Comparison of ENCODE assay signal across 8 cellular contexts in the genomic region with DNA sequence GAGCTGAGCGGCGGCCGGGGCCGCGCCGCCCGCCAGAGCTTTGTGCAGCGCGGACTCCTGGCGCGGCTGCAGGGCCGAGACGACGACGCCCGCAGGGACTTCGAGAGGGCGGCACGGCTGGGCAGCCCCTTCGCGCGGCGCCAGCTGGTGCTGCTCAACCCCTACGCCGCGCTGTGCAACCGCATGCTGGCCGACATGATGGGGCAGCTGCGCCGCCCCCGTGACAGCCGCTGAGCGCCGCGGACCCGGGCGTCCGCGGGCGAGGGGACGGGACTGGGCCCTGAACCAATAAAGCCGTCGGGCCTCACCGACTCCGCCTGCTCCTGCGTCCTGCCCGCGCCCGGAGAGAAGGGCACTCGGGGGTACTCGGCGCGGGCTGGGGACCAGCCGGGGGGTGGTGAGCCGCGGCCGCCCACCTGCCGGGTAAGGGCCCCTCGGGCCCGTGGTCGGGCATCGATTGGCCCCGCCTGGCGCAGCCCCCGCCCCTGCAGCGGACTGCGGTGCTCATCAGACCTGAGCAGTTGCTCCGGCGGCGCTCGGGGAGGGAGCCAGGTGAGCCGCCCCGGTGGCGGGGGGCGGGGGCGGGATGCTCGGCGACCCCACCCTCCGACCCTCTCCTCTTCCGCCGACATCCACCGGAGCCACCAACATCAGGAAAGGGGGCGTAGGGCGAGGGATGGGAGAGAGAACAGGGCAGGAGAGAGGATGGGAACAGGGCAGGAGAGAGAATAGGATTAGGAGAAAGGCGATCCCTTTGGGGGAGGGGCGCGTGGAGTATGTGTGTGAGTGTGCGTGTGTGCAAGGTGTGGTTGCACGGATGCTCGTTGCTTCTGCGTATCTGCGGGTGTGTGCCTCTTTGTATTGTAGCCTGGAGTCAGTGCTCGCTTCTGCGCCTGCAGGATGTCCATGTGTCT. TPM values are rescaled to one million over a fixed set of nuclear protein-coding genes. Genes with fewer than 3 reads are reported as not detected.
A peak's percentile ranks its signal among the peaks of the same experiment; 100 is the strongest.
DNase-seq lines count a peak whose midpoint lies in the region; ATAC-seq, FAIRE-seq and TF ChIP-seq lines count a peak whose summit lies in the region.

A gene (plus strand): TSS at position 510 of the 914 bp plus-strand sequence. CDS start 610 bp downstream, outside the sequence.

- POLR2A ChIA-PET in activated CD8-positive, alpha-beta T cell treated with anti-CD3 and anti-CD28 coated beads, Interleukin-2, amount 10 ng/mL, durations not matched to agents 7 days and 5 days (lab: Charles Lee), result interaction anchor here (0.6 to 1.3 kb wide), 2 partner anchors 89 to 95 kb away, joined by 3 to 4 read pairs; a partner anchor contains a TSS
- POLR2A ChIA-PET in H1 (lab: Charles Lee; ENCODE audit: partially characterized antibody), result interaction anchor here (1.2 to 2.1 kb wide), 5 partner anchors 9 to 115 kb away, joined by 3 to 7 read pairs (median 4); a partner anchor contains a TSS

- TF ChIP-seq EP300 in H1 (IDR thresholded peaks at IDR 0.05; ENCODE audit: borderline replicate concordance in 1 of 2, low read depth in 2 of 2, low read length in 2 of 2), result no peak

- no peak for TF ChIP-seq RAD21 in H1 (IDR thresholded peaks at IDR 0.05 in 1 of 2, conservative IDR thresholded peaks at IDR 0.05 in 1 of 2; ENCODE audit: low read depth in 2 of 2, low read length in 2 of 2)

- no peak within 1 kb of the TSS for H2BK20ac ChIP-seq in H1 (ENCODE audit: low read length)

- H4K20me1 ChIP-seq in H1 (replicated peaks in 1 of 2; ENCODE audit: control insufficient read depth in 1 of 2, insufficient read depth in 2 of 2, low read length in 2 of 2), result peaks cover 0 to 1% of the 10 kb centered on the region in 2 experiments

- peak within 1 kb of the TSS; percentile 63; the same call in 1 of the 2 replicates for H2AFZ ChIP-seq in H1 (ENCODE audit: low read length)
- H2AFZ ChIP-seq in mesenchymal stem cell (ENCODE audit: low read depth, low read length), result peak within 1 kb of the TSS; percentile 83

- TF ChIP-seq CTCF in H1 (IDR thresholded peaks at IDR 0.05; ENCODE audit: control extremely low read depth in 1 of 3, insufficient read depth in 1 of 3, low read depth in 1 of 3, low read length in 3 of 3), result no peak

- H3K36me3 ChIP-seq in H1 (ENCODE audit: control insufficient read depth in 2 of 4, insufficient read depth in 4 of 4, low read length in 3 of 4) (no peaks in the 10 kb centered on the region; a peak in 1 of 8 replicates), mesenchymal stem cell (ENCODE audit: control insufficient read depth in 1 of 2, insufficient read depth in 2 of 2, low read depth in 1 of 2, low read length in 2 of 2) (peaks cover 11 to 36% of the 10 kb centered on the region in 2 experiments)

- H2AK5ac ChIP-seq in H1 (ENCODE audit: low read depth, low read length) (no peak within 1 kb of the TSS), mesenchymal stem cell (ENCODE audit: low read length, severe bottlenecking) (no peak within 1 kb of the TSS)

- H3K27ac ChIP-seq in H1 (ENCODE audit: low read depth, low read length) (no peak within 1 kb of the TSS; the same call in 1 of the 2 replicates), mesenchymal stem cell (ENCODE audit: low read length, poor library complexity, severe bottlenecking) (no peak within 1 kb of the TSS)

- H3K27ac Mint-ChIP-seq in activated CD8-positive, alpha-beta T cell treated with anti-CD3 and anti-CD28 coated beads, Interleukin-2, amount 10 ng/mL, durations not matched to agents 7 days and 5 days, result peak within 1 kb of the TSS; percentile 78

- WGBS in H1 (ENCODE audit: extremely low coverage in 1 of 2, insufficient coverage in 1 of 2, insufficient read length in 1 of 2, insufficient replicate concordance in 2 of 2, low coverage in 1 of 2, low lambda C conversion rate in 2 of 2, missing lambda C conversion rate in 1 of 2), 2 experiments, result 2% methylated on average over 63 of the region's 94 CpGs; no CpG with 5 or more reads in 1 of the 2 experiments
- 3% methylated on average over 54 of the region's 94 CpGs for WGBS in mesenchymal stem cell

- no peaks in the 10 kb centered on the region for H3K36me3 Mint-ChIP-seq in activated CD8-positive, alpha-beta T cell treated with anti-CD3 and anti-CD28 coated beads, Interleukin-2, amount 10 ng/mL, durations not matched to agents 7 days and 5 days (ENCODE audit: low read depth)

- H3K56ac ChIP-seq in H1 (replicated peaks; ENCODE audit: insufficient read length, low read depth, low read length), result no peak within 1 kb of the TSS

- H3K4me3 ChIP-seq in GM08714 (ENCODE audit: low read length) (peak within 1 kb of the TSS; percentile 73), H1 (ENCODE audit: extremely low read depth in 1 of 4, insufficient read depth in 2 of 4, low read depth in 3 of 4, low read length in 4 of 4) (peak within 1 kb of the TSS; percentile 83 to 95 (median 94)), mesenchymal stem cell (ENCODE audit: insufficient read depth in 1 of 2, low read depth in 1 of 2, low read length in 2 of 2) (peak within 1 kb of the TSS; percentile 89 to 91)

- H3K4ac ChIP-seq in H1 (replicated peaks; ENCODE audit: insufficient read length, low read depth, low read length), result peak within 1 kb of the TSS; percentile 4
- H3K4ac ChIP-seq in mesenchymal stem cell (ENCODE audit: low read depth in 1 of 2, low read length in 2 of 2), result peak within 1 kb of the TSS; percentile 38 to 65

- CTCF ChIA-PET in activated CD8-positive, alpha-beta T cell treated with anti-CD3 and anti-CD28 coated beads, Interleukin-2, amount 10 ng/mL, durations not matched to agents 7 days and 5 days (lab: Charles Lee), result interaction anchor here (0.7 to 1.2 kb wide), 2 partner anchors 26 to 78 kb away, joined by 3 read pairs; no protein-coding TSS in a partner anchor
- CTCF ChIA-PET in H1 (lab: Charles Lee; ENCODE audit: partially characterized antibody), result interaction anchor here (1.2 kb wide), 1 partner anchor 9 kb away, joined by 3 read pairs; no protein-coding TSS in a partner anchor

- peak; percentile 34 for DNase-seq in NCI-H446 treated with DMSO at 0.1 percent for 48 hours (lab: John Stamatoyannopoulos, UW)
- peak; percentile 74 for DNase-seq in activated CD8-positive, alpha-beta T cell treated with anti-CD3 and anti-CD28 coated beads, Interleukin-2, amount 10 ng/mL, durations not matched to agents 7 days and 5 days
- peak in 1 of 2 experiments; percentile 90 for DNase-seq in H1 (ENCODE audit: low read depth in 1 of 2, low spot score in 2 of 2)
- peak; percentile 64 for DNase-seq in mesenchymal stem cell
- peak; percentile 39 for DNase-seq in stimulated activated CD8-positive, alpha-beta memory T cell treated with anti-CD3 and anti-CD28 coated beads, Interleukin-12 subunit alpha, Interleukin-12 subunit beta, amount 100 ng/mL, for 1 hour (ENCODE audit: low read depth)
- no peak for DNase-seq in mesenteric fat pad (ENCODE audit: low spot score)

- H2BK12ac ChIP-seq in H1 (ENCODE audit: low read depth, low read length) (peak within 1 kb of the TSS; percentile 60; the same call in 1 of the 2 replicates), mesenchymal stem cell (ENCODE audit: low read length in 2 of 2) (no peak within 1 kb of the TSS)

- H3K27me3 ChIP-seq in H1 (replicated peaks in 1 of 4; ENCODE audit: control insufficient read depth in 3 of 4, extremely low read depth in 1 of 4, insufficient read depth in 3 of 4, low read length in 3 of 4) (no peaks in the 10 kb centered on the region; a peak in 2 of 7 replicates), mesenchymal stem cell (ENCODE audit: control insufficient read depth in 1 of 2, insufficient read depth in 1 of 2, low read length in 2 of 2) (no peaks in the 10 kb centered on the region)

- no peaks in the 10 kb centered on the region for H3K79me2 ChIP-seq in H1 (ENCODE audit: control insufficient read depth in 1 of 2, insufficient read depth in 2 of 2, low read length in 2 of 2)

- no peak within 1 kb of the TSS; the same call in 1 of the 2 replicates for H4K8ac ChIP-seq in H1 (ENCODE audit: extremely low read depth, insufficient read depth, low read length)
- H4K8ac ChIP-seq in mesenchymal stem cell (ENCODE audit: low read length), result peak within 1 kb of the TSS; percentile 52

- H3K4me2 ChIP-seq in H1 (ENCODE audit: insufficient read depth in 1 of 2, low read depth in 2 of 2, low read length in 2 of 2) (peak within 1 kb of the TSS; percentile 72 to 97), mesenchymal stem cell (ENCODE audit: low read length, poor library complexity, severe bottlenecking) (peak within 1 kb of the TSS; percentile 93)

- no peak; a peak in 1 of 3 replicates for TF ChIP-seq POLR2A in H1 (IDR thresholded peaks at IDR 0.05; ENCODE audit: control extremely low read depth in 1 of 2, low read depth in 2 of 2, low read length in 2 of 2)

- H3K27me3 Mint-ChIP-seq in activated CD8-positive, alpha-beta T cell treated with anti-CD3 and anti-CD28 coated beads, Interleukin-2, amount 10 ng/mL, durations not matched to agents 7 days and 5 days (ENCODE audit: low read depth), result no peaks in the 10 kb centered on the region

- peak within 1 kb of the TSS; percentile 58 to 84 (median 70) for H3K9ac ChIP-seq in H1 (replicated peaks in 1 of 4; ENCODE audit: extremely low read depth in 1 of 4, low read depth in 3 of 4, low read length in 3 of 4)
- H3K9ac ChIP-seq in mesenchymal stem cell (ENCODE audit: low read length), result peak within 1 kb of the TSS; percentile 81

- H4K5ac ChIP-seq in H1 (ENCODE audit: insufficient read length, low read depth, low read length), result no peak within 1 kb of the TSS

- H3K23me2 ChIP-seq in H1 (ENCODE audit: low read depth, low read length), result peaks cover 8% of the 10 kb centered on the region

- H3K9me3 ChIP-seq in H1 (ENCODE audit: insufficient read depth in 2 of 2, low read depth in 1 of 2, low read length in 1 of 2) (no peaks in the 10 kb centered on the region), mesenchymal stem cell (ENCODE audit: control insufficient read depth, low read length) (no peaks in the 10 kb centered on the region)

- peak within 1 kb of the TSS; percentile 89 for H3K18ac ChIP-seq in H1 (ENCODE audit: extremely low read depth, low read length)
- H3K18ac ChIP-seq in mesenchymal stem cell (ENCODE audit: low read depth in 1 of 2, low read length in 2 of 2), result peak within 1 kb of the TSS; percentile 51 to 83

- H2BK5ac ChIP-seq in H1 (ENCODE audit: low read depth, low read length) (peak within 1 kb of the TSS; percentile 85), mesenchymal stem cell (ENCODE audit: low read depth, low read length, poor library complexity, severe bottlenecking) (no peak within 1 kb of the TSS)

- peak within 1 kb of the TSS; percentile 75 for H4K91ac ChIP-seq in H1 (replicated peaks; ENCODE audit: insufficient read length, low read length)
- peak within 1 kb of the TSS; percentile 52 for H4K91ac ChIP-seq in mesenchymal stem cell (ENCODE audit: low read length)

- H2BK15ac ChIP-seq in H1 (ENCODE audit: low read length) (peak within 1 kb of the TSS; percentile 97; the same call in 1 of the 2 replicates), mesenchymal stem cell (ENCODE audit: low read depth, poor library complexity, severe bottlenecking) (peak within 1 kb of the TSS; percentile 31)

- FAIRE-seq in H1 (lab: Jason Lieb, UNC), result no peak

- peak within 1 kb of the TSS; percentile 83 for H3K4me3 Mint-ChIP-seq in activated CD8-positive, alpha-beta T cell treated with anti-CD3 and anti-CD28 coated beads, Interleukin-2, amount 10 ng/mL, durations not matched to agents 7 days and 5 days

- no peaks in the 10 kb centered on the region for H3K9me3 Mint-ChIP-seq in activated CD8-positive, alpha-beta T cell treated with anti-CD3 and anti-CD28 coated beads, Interleukin-2, amount 10 ng/mL, durations not matched to agents 7 days and 5 days (ENCODE audit: insufficient read depth)

- H2BK120ac ChIP-seq in H1 (replicated peaks; ENCODE audit: low read depth, low read length), result no peak within 1 kb of the TSS
- H2BK120ac ChIP-seq in mesenchymal stem cell (ENCODE audit: low read depth, low read length), result peak within 1 kb of the TSS; percentile 81

- peak; percentile 54 for ATAC-seq in HG02623 (IDR thresholded peaks at IDR 0.05; ENCODE audit: unreplicated experiment)
- peak; percentile 83 for ATAC-seq in activated CD8-positive, alpha-beta T cell treated with anti-CD3 and anti-CD28 coated beads, Interleukin-2, amount 10 ng/mL, durations not matched to agents 7 days and 5 days

- peaks cover 22% of the 10 kb centered on the region for H3K4me1 Mint-ChIP-seq in activated CD8-positive, alpha-beta T cell treated with anti-CD3 and anti-CD28 coated beads, Interleukin-2, amount 10 ng/mL, durations not matched to agents 7 days and 5 days (ENCODE audit: low read depth)

- peaks cover 0 to 14% (median 8%) of the 10 kb centered on the region in 4 experiments; a peak in 5 of 7 replicates for H3K4me1 ChIP-seq in H1 (replicated peaks in 1 of 4; ENCODE audit: control insufficient read depth in 3 of 4, insufficient read depth in 4 of 4, low read length in 3 of 4)
- H3K4me1 ChIP-seq in mesenchymal stem cell (ENCODE audit: control insufficient read depth, insufficient read depth, low read depth, low read length), result peaks cover 18% of the 10 kb centered on the region

- H3K14ac ChIP-seq in H1 (ENCODE audit: insufficient read length) (no peak within 1 kb of the TSS), mesenchymal stem cell (ENCODE audit: low read length in 2 of 2) (peak within 1 kb of the TSS in 1 of 2 experiments; percentile 76)

- H3K23ac ChIP-seq in H1 (ENCODE audit: insufficient read length) (no peak within 1 kb of the TSS), mesenchymal stem cell (ENCODE audit: low read length in 2 of 2) (peak within 1 kb of the TSS in 1 of 2 experiments; percentile 20)

- peaks cover 5% of the 10 kb centered on the region; the same call in 1 of the 2 replicates for H3K79me1 ChIP-seq in H1 (ENCODE audit: low read depth, low read length)
- peaks cover 35% of the 10 kb centered on the region for H3K79me1 ChIP-seq in mesenchymal stem cell (replicated peaks; ENCODE audit: low read length, poor library complexity, severe bottlenecking)

RNA-seq across cellular contexts. Expression of the gene that starts here (rescaled TPM):
- total RNA-seq in activated CD8-positive, alpha-beta T cell treated with anti-CD3 and anti-CD28 coated beads, Interleukin-2, amount 10 ng/mL, durations not matched to agents 7 days and 5 days, result 1 to 10 TPM; 6.1 to 8.9 TPM
- 13.7 and 18.3 TPM in 2 replicates for total RNA-seq in H1 (2021; fragmentation: NEBNext Ultra II Directional; extraction: Animal tissue kit (Norgen Biotek cat#: 25700))
- 26.8 and 37.0 TPM in 2 replicates for polyA plus RNA-seq in H1 (2011; rRNA removed)
- polyA plus RNA-seq in H1 (2011; cell fraction: cytosol; rRNA removed), result 22.2 TPM
- polyA plus RNA-seq in H1 (2011; cell fraction: nucleus; rRNA removed), result 82.9 TPM
- 12.2 to 17.9 TPM (median 17.0 TPM) in 4 replicates for polyA plus RNA-seq in H1 (2012, experiment 1 of 2)
- 11.2 TPM for polyA plus RNA-seq in H1 (2012, experiment 2 of 2)
- 17.1 TPM for polyA plus RNA-seq in H1 (2013, experiment 1 of 2)
- 16.4 TPM for polyA plus RNA-seq in H1 (2013, experiment 2 of 2)
- 16.9 and 24.1 TPM in 2 replicates for polyA minus RNA-seq in H1 (2011; rRNA and poly(A)+ RNA removed)
- polyA minus RNA-seq in H1 (2011; cell fraction: cytosol; rRNA and poly(A)+ RNA removed), result 16.4 TPM
- polyA minus RNA-seq in H1 (2011; cell fraction: nucleus; rRNA and poly(A)+ RNA removed), result 36.3 TPM
- polyA plus RNA-seq in mesenchymal stem cell (2013, experiment 1 of 2), result 17.2 TPM
- 17.5 TPM for polyA plus RNA-seq in mesenchymal stem cell (2013, experiment 2 of 2)
- 2.7 TPM for total RNA-seq in mesenteric fat pad
